27 cellular contexts compared by ENCODE assay signal in genomic region chr11:119758291-119758690, GRCh38. TPM values are rescaled to one million over a fixed set of nuclear protein-coding genes. Genes with fewer than 3 reads are reported as not detected.
DNase-seq lines count a peak whose midpoint lies in the region; ATAC-seq and TF ChIP-seq lines count a peak whose summit lies in the region.
"Had no signal": no experiment of that assay in that cellular context is flagged by ENCODE, and none has a peak within 500 bp of the region (broad histone marks: within the 10 kb centered on the region; RNA-seq: fewer than 3 reads in every experiment).

No MANE protein-coding gene starts in this region.

- no peak overlapping the region for H3K4me3 Mint-ChIP-seq in neural progenitor cell
- H3K4me3 Mint-ChIP-seq: activated CD8-positive, alpha-beta T cell treated with anti-CD3 and anti-CD28 coated beads for 36 hours; activated naive CD4-positive, alpha-beta T cell treated with anti-CD3 and anti-CD28 coated beads for 36 hours; activated T-cell treated with anti-CD3 and anti-CD28 coated beads, Interleukin-2, amount 50 U/mL, for 4 hours; immature natural killer cell; mesothelial cell of epicardium; naive thymus-derived CD8-positive, alpha-beta T cell had no signal

- H3K9ac ChIP-seq in adipocyte (ENCODE audit: low read length) (no peak overlapping the region), neural progenitor cell (no peak overlapping the region)

- DNase-seq in GM03348 (ENCODE audit: low spot score) (peak; percentile 61), adipocyte (ENCODE audit: low read depth) (peak; percentile 35), fibroblast of mammary gland (ENCODE audit: low read depth) (peak; percentile 70), skeletal muscle cell (ENCODE audit: low read depth) (peak; percentile 15), neural progenitor cell (ENCODE audit: low spot score) (no peak)
- DNase-seq in activated T-cell treated with anti-CD3 and anti-CD28 coated beads, Interleukin-2, amount 50 U/mL, for 1 hour: no peak
- DNase-seq: activated CD8-positive, alpha-beta T cell treated with anti-CD3 and anti-CD28 coated beads for 36 hours; activated naive CD4-positive, alpha-beta T cell treated with anti-CD3 and anti-CD28 coated beads for 36 hours; activated T-cell treated with anti-CD3 and anti-CD28 coated beads, Interleukin-2, amount 50 U/mL, for 4 hours; caudate nucleus; dermis blood vessel endothelial cell; H7; hippocampal formation; immature natural killer cell; Karpas-422; left ventricle myocardium inferior; NCI-H187; NCI-H69; pancreas; right cardiac atrium; RPMI8226; stimulated activated naive CD8-positive, alpha-beta T cell treated with anti-CD3 and anti-CD28 coated beads, Interleukin-15, Interleukin-2, amounts not matched to agents 100 U/mL and 50 U/mL, for 24 hours had no signal

- no peak for ATAC-seq in GM21367 (IDR thresholded peaks at IDR 0.05; ENCODE audit: unreplicated experiment)
- no peak for ATAC-seq in GM18498 (IDR thresholded peaks at IDR 0.05; ENCODE audit: unreplicated experiment)
- ATAC-seq: activated CD4-positive, CD25-positive, alpha-beta regulatory T cell treated with anti-CD3 and anti-CD28 coated beads, Interleukin-2, amount 50 U/mL, for 24 hours; activated CD8-positive, alpha-beta T cell treated with anti-CD3 and anti-CD28 coated beads for 36 hours; activated T-cell treated with anti-CD3 and anti-CD28 coated beads, Interleukin-2, amount 50 U/mL, for 4 hours; naive thymus-derived CD8-positive, alpha-beta T cell; pancreas; right cardiac atrium; stimulated activated naive CD8-positive, alpha-beta T cell treated with anti-CD3 and anti-CD28 coated beads, Interleukin-15, Interleukin-2, amounts not matched to agents 100 U/mL and 50 U/mL, for 24 hours had no signal

- H3K9me3 ChIP-seq in adipocyte (ENCODE audit: control insufficient read depth, low read length) (no peaks in the 10 kb centered on the region), neural progenitor cell (ENCODE audit: low read depth) (no peaks in the 10 kb centered on the region)
- H3K9me3 ChIP-seq: left ventricle myocardium inferior, pancreas had no signal

- no peaks in the 10 kb centered on the region for H3K36me3 Mint-ChIP-seq in neural progenitor cell
- H3K36me3 Mint-ChIP-seq: immature natural killer cell; mesothelial cell of epicardium; naive thymus-derived CD8-positive, alpha-beta T cell had no signal

- H3F3A ChIP-seq in neural progenitor cell (ENCODE audit: low read depth): peaks cover 16% of the 10 kb centered on the region

- H3K27ac ChIP-seq in neural progenitor cell: no peak overlapping the region
- H3K27ac ChIP-seq: left ventricle myocardium inferior, pancreas had no signal

- H3K9me3 Mint-ChIP-seq in neural progenitor cell: no peaks in the 10 kb centered on the region
- H3K9me3 Mint-ChIP-seq: activated CD8-positive, alpha-beta T cell treated with anti-CD3 and anti-CD28 coated beads for 36 hours; activated naive CD4-positive, alpha-beta T cell treated with anti-CD3 and anti-CD28 coated beads for 36 hours; activated T-cell treated with anti-CD3 and anti-CD28 coated beads, Interleukin-2, amount 50 U/mL, for 4 hours; mesothelial cell of epicardium; naive thymus-derived CD8-positive, alpha-beta T cell had no signal

- no peak overlapping the region for H2AFZ ChIP-seq in neural progenitor cell (replicated peaks)

- H3K4me1 Mint-ChIP-seq in neural progenitor cell: peaks cover 39% of the 10 kb centered on the region
- H3K4me1 Mint-ChIP-seq: immature natural killer cell, mesothelial cell of epicardium had no signal

- peaks cover 35% of the 10 kb centered on the region for H3K27me3 ChIP-seq in adipocyte (replicated peaks; ENCODE audit: control insufficient read depth, insufficient read depth, low read length)
- no peaks in the 10 kb centered on the region for H3K27me3 ChIP-seq in neural progenitor cell
- H3K27me3 ChIP-seq: pancreas had no signal

- H3K79me2 ChIP-seq in neural progenitor cell (ENCODE audit: low read depth): no peaks in the 10 kb centered on the region

- H4K20me1 ChIP-seq in neural progenitor cell (ENCODE audit: low read depth): no peaks in the 10 kb centered on the region

- TF ChIP-seq CTCF in fibroblast of mammary gland (conservative IDR thresholded peaks at IDR 0.05; ENCODE audit: control insufficient read depth, insufficient read depth, low read depth, low read length) (no peak), neural progenitor cell (IDR thresholded peaks at IDR 0.05) (no peak)

- H3K4me2 ChIP-seq in neural progenitor cell: no peak overlapping the region

- H3K4me1 ChIP-seq in adipocyte (ENCODE audit: control insufficient read depth, insufficient read depth, low read length) (peaks cover 9% of the 10 kb centered on the region), neural progenitor cell (peaks cover 17% of the 10 kb centered on the region)

- H3K36me3 ChIP-seq in adipocyte (ENCODE audit: control insufficient read depth, insufficient read depth, low read length, severe bottlenecking): no peaks in the 10 kb centered on the region
- H3K36me3 ChIP-seq in neural progenitor cell: no peaks in the 10 kb centered on the region
- H3K36me3 ChIP-seq: left ventricle myocardium inferior, pancreas had no signal

- no peak overlapping the region for H3K27ac Mint-ChIP-seq in neural progenitor cell
- H3K27ac Mint-ChIP-seq: activated CD8-positive, alpha-beta T cell treated with anti-CD3 and anti-CD28 coated beads for 36 hours; activated naive CD4-positive, alpha-beta T cell treated with anti-CD3 and anti-CD28 coated beads for 36 hours; immature natural killer cell; mesothelial cell of epicardium; naive thymus-derived CD8-positive, alpha-beta T cell had no signal

- H3K27me3 Mint-ChIP-seq in neural progenitor cell (ENCODE audit: insufficient read depth, low read depth): peaks cover 15% of the 10 kb centered on the region

- no peak overlapping the region for H3K4me3 ChIP-seq in adipocyte (ENCODE audit: low read length)
- H3K4me3 ChIP-seq in fibroblast of mammary gland (ENCODE audit: control insufficient read depth, low read depth, low read length): no peak overlapping the region
- no peak overlapping the region for H3K4me3 ChIP-seq in skeletal muscle cell (ENCODE audit: low read depth, low read length)
- H3K4me3 ChIP-seq in neural progenitor cell: no peak overlapping the region
- H3K4me3 ChIP-seq: left ventricle myocardium inferior, pancreas had no signal

RNA-seq across cellular contexts. Expression of gene NECTIN1, which starts 29.3 kb away (rescaled TPM):
- 19.5 and 27.4 TPM in 2 replicates for total RNA-seq in neural progenitor cell (ENCODE audit: low replicate concordance)

Comparison
In these comparisons a context has a peak if more than half of its experiments do, and no peak if none do; other contexts are left out.
1. DNase-seq: peak in GM03348 (single experiment), adipocyte (single experiment), fibroblast of mammary gland (single experiment) and skeletal muscle cell (single experiment); none in activated T-cell treated with anti-CD3 and anti-CD28 coated beads, Interleukin-2, amount 50 U/mL, for 1 hour (single experiment) and neural progenitor cell (single experiment).